In the genomic region with DNA sequence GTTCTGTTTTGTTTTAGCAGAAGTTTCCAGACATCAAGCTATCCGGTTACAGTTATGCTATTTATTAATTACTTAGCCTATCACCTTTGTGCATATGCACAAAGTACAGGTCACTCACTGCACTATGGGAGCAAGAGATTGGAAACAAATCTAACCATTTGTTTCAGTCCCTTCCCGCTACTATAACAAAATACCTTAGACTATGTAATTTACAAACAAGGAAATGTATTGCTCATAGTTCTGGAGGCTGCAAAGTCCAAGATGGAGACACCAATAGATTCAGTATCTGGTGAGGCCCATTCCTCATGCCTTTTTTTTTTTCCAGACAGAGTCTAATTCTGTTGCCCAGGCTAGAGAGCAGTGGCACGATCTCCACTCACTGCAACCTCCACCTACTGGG, we compare ENCODE assay signal across 22 cellular contexts.
"Had no signal": no experiment of that assay in that cellular context is flagged by ENCODE, and none has a peak within 500 bp of the region (broad histone marks: within the 10 kb centered on the region; RNA-seq: fewer than 3 reads in every experiment).

No MANE protein-coding gene starts in this region.

- H3K4me1 ChIP-seq: foreskin keratinocyte, lower lobe of right lung, prostate gland had no signal

- FAIRE-seq: endothelial cell of umbilical vein had no signal

- ATAC-seq: foreskin keratinocyte; natural killer cell treated with Interleukin-12 subunit alpha and Interleukin-12 subunit beta and Interleukin-15 and Interleukin-18, amount 100 ng/mL, for 72 hours; stimulated activated memory B cell treated with anti-CD40 and anti-IgM and Interleukin-4, amounts not matched to agents 10 μg/mL and 1 μg/mL and 100 μg/mL, for 72 hours had no signal

- H3K4me1 Mint-ChIP-seq: naive B cell; stimulated activated memory B cell treated with anti-CD40 and anti-IgM and Interleukin-4, amounts not matched to agents 10 μg/mL and 1 μg/mL and 100 μg/mL, for 72 hours had no signal

- DNase-seq: effector memory CD4-positive, alpha-beta T cell; foreskin keratinocyte; immature natural killer cell; islet precursor cell; kidney glomerular epithelial cell; left ventricle myocardium superior; lower lobe of right lung; naive B cell; sigmoid colon; spleen; stimulated activated CD4-positive, alpha-beta T cell treated with anti-CD3 and anti-CD28 coated beads, Interleukin-4, amount 100 ng/mL, for 4 hours; thyroid gland; trophoblast cell had no signal

- H3K36me3 Mint-ChIP-seq: immature natural killer cell; naive B cell; natural killer cell treated with Interleukin-12 subunit alpha and Interleukin-12 subunit beta and Interleukin-15 and Interleukin-18, amount 100 ng/mL, for 72 hours; stimulated activated memory B cell treated with anti-CD40 and anti-IgM and Interleukin-4, amounts not matched to agents 10 μg/mL and 1 μg/mL and 100 μg/mL, for 72 hours had no signal

- H3K9me3 Mint-ChIP-seq: immature natural killer cell; naive B cell; natural killer cell treated with Interleukin-12 subunit alpha and Interleukin-12 subunit beta and Interleukin-15 and Interleukin-18, amount 100 ng/mL, for 72 hours; neural crest cell; stimulated activated memory B cell treated with anti-CD40 and anti-IgM and Interleukin-4, amounts not matched to agents 10 μg/mL and 1 μg/mL and 100 μg/mL, for 72 hours; stimulated activated naive CD8-positive, alpha-beta T cell treated with anti-CD3 and anti-CD28 coated beads, Interleukin-15, Interleukin-2, amounts not matched to agents 100 ng/mL and 50 ng/mL, for 24 hours had no signal

- H3K36me3 ChIP-seq: esophagus muscularis mucosa, lower lobe of right lung, prostate gland, right atrium auricular region, sigmoid colon, spleen, suprapubic skin, thyroid gland had no signal

- H3K4me3 ChIP-seq: lower lobe of right lung, prostate gland, right atrium auricular region, spleen, suprapubic skin, thyroid gland had no signal

- H3K27ac ChIP-seq: foreskin keratinocyte, lower lobe of right lung, suprapubic skin had no signal

- H3K27ac Mint-ChIP-seq: naive B cell; stimulated activated memory B cell treated with anti-CD40 and anti-IgM and Interleukin-4, amounts not matched to agents 10 μg/mL and 1 μg/mL and 100 μg/mL, for 72 hours had no signal

- H3K27me3 Mint-ChIP-seq: natural killer cell treated with Interleukin-12 subunit alpha and Interleukin-12 subunit beta and Interleukin-15 and Interleukin-18, amount 100 ng/mL, for 72 hours; stimulated activated memory B cell treated with anti-CD40 and anti-IgM and Interleukin-4, amounts not matched to agents 10 μg/mL and 1 μg/mL and 100 μg/mL, for 72 hours had no signal

- H3K4me3 Mint-ChIP-seq: immature natural killer cell; naive B cell; natural killer cell treated with Interleukin-12 subunit alpha and Interleukin-12 subunit beta and Interleukin-15 and Interleukin-18, amount 100 ng/mL, for 72 hours; neural crest cell; stimulated activated memory B cell treated with anti-CD40 and anti-IgM and Interleukin-4, amounts not matched to agents 10 μg/mL and 1 μg/mL and 100 μg/mL, for 72 hours had no signal

- H3K9me3 ChIP-seq: esophagus muscularis mucosa, lower lobe of right lung, prostate gland, right atrium auricular region, sigmoid colon, spleen, suprapubic skin, thyroid gland had no signal

- H3K27me3 ChIP-seq: esophagus muscularis mucosa, foreskin keratinocyte, right atrium auricular region, sigmoid colon, spleen, suprapubic skin, thyroid gland had no signal
